In the genomic region with DNA sequence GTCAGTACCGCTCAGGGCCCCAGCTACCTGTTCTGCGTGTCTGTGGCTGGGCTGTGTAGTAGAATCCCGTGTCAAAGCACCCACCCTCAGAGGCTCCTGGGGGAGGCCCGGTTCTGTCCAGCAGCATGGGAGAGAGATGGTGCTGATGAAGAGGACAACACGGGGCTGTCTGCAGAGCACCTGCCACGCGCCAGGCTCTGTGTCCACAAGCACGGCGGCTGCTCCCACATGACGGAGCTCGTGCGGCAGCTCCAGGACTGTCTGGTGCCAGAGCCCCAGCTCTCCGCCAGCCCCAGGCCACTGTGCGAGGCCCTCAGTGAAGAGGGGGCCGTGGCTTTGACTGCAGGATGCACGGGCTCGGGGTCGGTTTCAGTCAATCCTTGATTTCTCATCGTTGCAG, we compare ENCODE assay signal across 18 cellular contexts. TPM values are rescaled to one million over a fixed set of nuclear protein-coding genes. Genes with fewer than 3 reads are reported as not detected.
"Had no signal": no experiment of that assay in that cellular context is flagged by ENCODE, and none has a peak within 500 bp of the region (broad histone marks: within the 10 kb centered on the region; RNA-seq: fewer than 3 reads in every experiment).

No MANE protein-coding gene starts in this region.

- H3K79me2 ChIP-seq: hepatocyte had no signal

- H3K4me3 Mint-ChIP-seq: activated naive CD4-positive, alpha-beta T cell treated with anti-CD3 and anti-CD28 coated beads, Interleukin-2, amount 50 U/mL, for 24 hours; naive thymus-derived CD8-positive, alpha-beta T cell; type B pancreatic cell had no signal

- H3K36me3 Mint-ChIP-seq: activated naive CD4-positive, alpha-beta T cell treated with anti-CD3 and anti-CD28 coated beads, Interleukin-2, amount 50 U/mL, for 24 hours; naive thymus-derived CD8-positive, alpha-beta T cell; type B pancreatic cell had no signal

- H3K9me3 Mint-ChIP-seq: activated naive CD4-positive, alpha-beta T cell treated with anti-CD3 and anti-CD28 coated beads, Interleukin-2, amount 50 U/mL, for 24 hours; activated T-helper 2 cell treated with anti-CD3 and anti-CD28 coated beads, Interferon-gamma antibody, Interleukin-2, Interleukin-4, amounts not matched to agents 10 μg/mL and 5 μg/mL and 100 μg/mL, durations not matched to agents 14 hours and 24 hours and 36 hours; naive thymus-derived CD8-positive, alpha-beta T cell; type B pancreatic cell had no signal

- H3K36me3 ChIP-seq: WERI-Rb-1 had no signal

- ATAC-seq: naive thymus-derived CD8-positive, alpha-beta T cell had no signal

- H3K27ac ChIP-seq: hepatocyte, WERI-Rb-1 had no signal

- DNase-seq: activated CD4-positive, alpha-beta T cell treated with anti-CD3 and anti-CD28 coated beads for 4 hours; caudate nucleus; cortex of kidney; effector memory CD4-positive, alpha-beta T cell; stimulated activated CD4-positive, alpha-beta T cell treated with anti-CD3 and anti-CD28 coated beads, Interleukin-12 subunit alpha, Interleukin-12 subunit beta, amount 100 ng/mL, for 4 hours; stimulated activated naive CD4-positive, alpha-beta T cell treated with Interleukin-2 at 50 U/mL for 16 hours; T-helper 9 cell; WERI-Rb-1 had no signal

- H3K4me2 ChIP-seq: hepatocyte had no signal

- H3K27ac Mint-ChIP-seq: activated naive CD4-positive, alpha-beta T cell treated with anti-CD3 and anti-CD28 coated beads, Interleukin-2, amount 50 U/mL, for 24 hours; activated T-helper 2 cell treated with anti-CD3 and anti-CD28 coated beads, Interferon-gamma antibody, Interleukin-2, Interleukin-4, amounts not matched to agents 10 μg/mL and 5 μg/mL and 100 μg/mL, durations not matched to agents 14 hours and 24 hours and 36 hours; type B pancreatic cell had no signal

- H2AFZ ChIP-seq: hepatocyte had no signal

- H3K27me3 ChIP-seq: hepatocyte had no signal

- H3K4me1 Mint-ChIP-seq: activated naive CD4-positive, alpha-beta T cell treated with anti-CD3 and anti-CD28 coated beads, Interleukin-2, amount 50 U/mL, for 24 hours had no signal

- H3K4me3 ChIP-seq: hepatocyte, lung had no signal

RNA-seq across cellular contexts. Expression of gene TSPEAR, which starts 42.0 kb away (rescaled TPM):
- total RNA-seq: activated T-helper 2 cell treated with anti-CD3 and anti-CD28 coated beads, Interferon-gamma antibody, Interleukin-2, Interleukin-4, amounts not matched to agents 10 μg/mL and 5 μg/mL and 100 μg/mL, durations not matched to agents 14 hours and 24 hours and 36 hours; epithelial cell of proximal tubule; hepatocyte; mononuclear cell; naive thymus-derived CD8-positive, alpha-beta T cell; pulmonary artery endothelial cell had no signal

RNA-seq across cellular contexts. Expression of gene KRTAP10-12, which starts 56.4 kb away (rescaled TPM):
- total RNA-seq: activated T-helper 2 cell treated with anti-CD3 and anti-CD28 coated beads, Interferon-gamma antibody, Interleukin-2, Interleukin-4, amounts not matched to agents 10 μg/mL and 5 μg/mL and 100 μg/mL, durations not matched to agents 14 hours and 24 hours and 36 hours; epithelial cell of proximal tubule; hepatocyte; lung; mononuclear cell; naive thymus-derived CD8-positive, alpha-beta T cell; omental fat pad; pulmonary artery endothelial cell had no signal
